8 cellular contexts compared by ENCODE assay signal in genomic region chr10:79081353-79082034, GRCh38. TPM values are rescaled to one million over a fixed set of nuclear protein-coding genes. Genes with fewer than 3 reads are reported as not detected.
A peak's percentile ranks its signal among the peaks of the same experiment; 100 is the strongest.
DNase-seq lines count a peak whose midpoint lies in the region; ATAC-seq and TF ChIP-seq lines count a peak whose summit lies in the region.

No MANE protein-coding gene starts in this region.

- no peaks in the 10 kb centered on the region for H3K9me2 ChIP-seq in hepatocyte (replicated peaks; ENCODE audit: insufficient read depth)

- H2AFZ ChIP-seq in hepatocyte = no peak overlapping the region

- peak overlapping the region; percentile 77 for H3K27ac ChIP-seq in hepatocyte
- H3K27ac ChIP-seq in thyroid gland = peak overlapping the region; percentile 9 to 80 (median 60)

- 71% methylated on average over 12 of the region's 12 CpGs for WGBS in hepatocyte (ENCODE audit: low lambda C conversion rate, missing lambda C conversion rate)
- WGBS in thyroid gland, 2 donors = 65 to 71% methylated on average over 8 to 12 of the region's 12 CpGs

- ATAC-seq in GM18520 (IDR thresholded peaks at IDR 0.05; ENCODE audit: unreplicated experiment) = no peak

- peak; percentile 61 for DNase-seq in HT1080 (ENCODE audit: low read depth)
- peak; percentile 88 for DNase-seq in amniotic epithelial cell (ENCODE audit: low read depth)
- DNase-seq in hepatocyte (ENCODE audit: low spot score) = peak; percentile 41
- no peak for DNase-seq in thyroid gland
- no peak for DNase-seq in activated CD4-positive, CD25-positive, alpha-beta regulatory T cell (lab: John Stamatoyannopoulos, UW)
- no peak for DNase-seq in activated CD4-positive, alpha-beta T cell treated with anti-CD3 and anti-CD28 coated beads, Interleukin-2, amount 50 U/mL, for 48 hours
- DNase-seq in DMS79 (lab: John Stamatoyannopoulos, UW) = no peak

- H3K36me3 ChIP-seq in hepatocyte (replicated peaks; ENCODE audit: insufficient read depth, low read depth) = no peaks in the 10 kb centered on the region
- no peaks in the 10 kb centered on the region for H3K36me3 ChIP-seq in thyroid gland

- H3K4me1 ChIP-seq in hepatocyte (ENCODE audit: insufficient read depth) (peaks cover 73% of the 10 kb centered on the region), thyroid gland (peaks cover 97 to 100% of the 10 kb centered on the region in 2 donors)

- peak overlapping the region; percentile 17 for H3K4me2 ChIP-seq in hepatocyte

- H3K27me3 ChIP-seq in hepatocyte (no peaks in the 10 kb centered on the region), thyroid gland (no peaks in the 10 kb centered on the region)

- intact Hi-C loops in thyroid gland (cut with DNase I) = no loop called here

- peaks cover 100% of the 10 kb centered on the region for H3K79me2 ChIP-seq in hepatocyte

- H3K4me3 ChIP-seq in hepatocyte (no peak overlapping the region), thyroid gland (replicated peaks in 1 of 3) (no peak overlapping the region)

- peaks cover 100% of the 10 kb centered on the region for H4K20me1 ChIP-seq in hepatocyte (ENCODE audit: insufficient read depth, poor library complexity, severe bottlenecking)

- TF ChIP-seq CTCF in hepatocyte (IDR thresholded peaks at IDR 0.05; ENCODE audit: poor library complexity) (no peak), thyroid gland (IDR thresholded peaks at IDR 0.05) (no peak)

- no peaks in the 10 kb centered on the region for H3K9me3 ChIP-seq in hepatocyte (ENCODE audit: low read depth)
- H3K9me3 ChIP-seq in thyroid gland = no peaks in the 10 kb centered on the region

- no peak for TF ChIP-seq POLR2A in thyroid gland (IDR thresholded peaks at IDR 0.05)

RNA-seq across cellular contexts. Expression of gene ZMIZ1, which starts 12.7 kb away (rescaled TPM):
- total RNA-seq in HT1080 (2014; rRNA removed; shearing (Covaris generic)) = 17.7 and 22.8 TPM in 2 replicates
- 41.3 and 46.3 TPM in 2 replicates for polyA plus RNA-seq in HT1080 (2015; cell fraction: cytosol; rRNA removed)
- 65.3 and 69.6 TPM in 2 replicates for polyA plus RNA-seq in HT1080 (2015; cell fraction: nucleus; rRNA removed)
- total RNA-seq in hepatocyte (16.5 and 30.9 TPM in 2 replicates), thyroid gland (100 to 1,000 TPM in 2 of 4 donors, 10 to 100 TPM in 2; 59.9 to 128 (median 94.4) TPM)
- polyA plus RNA-seq in hepatocyte = 32.4 and 34.4 TPM in 2 replicates

Comparison
In these comparisons a context has a peak if more than half of its experiments do, and no peak if none do; other contexts are left out.
1. DNase-seq: peak in HT1080 (single experiment), amniotic epithelial cell (single experiment) and hepatocyte (single experiment); none in thyroid gland (0 of 2), activated CD4-positive, CD25-positive, alpha-beta regulatory T cell (0 of 4), activated CD4-positive, alpha-beta T cell treated with anti-CD3 and anti-CD28 coated beads, Interleukin-2, amount 50 U/mL, for 48 hours (0 of 2) and DMS79 (single experiment).